Comparison of ENCODE assay signal across 19 cellular contexts in genomic region chr20:29119141-29119540, GRCh38.
A peak's percentile ranks its signal among the peaks of the same experiment; 100 is the strongest.
DNase-seq lines count a peak whose midpoint lies in the region; ATAC-seq and TF ChIP-seq lines count a peak whose summit lies in the region.
"Had no signal": no experiment of that assay in that cellular context is flagged by ENCODE, and none has a peak within 500 bp of the region (broad histone marks: within the 10 kb centered on the region; RNA-seq: fewer than 3 reads in every experiment).

No MANE protein-coding gene starts in this region.

- 62 to 69% methylated on average over 7 of the region's 7 CpGs for WGBS in lung, 2 donors

- intact Hi-C loops in upper lobe of right lung (cut with DNase I), result loop anchor here (10.0 kb wide), 1 partner anchor 756 kb away; no protein-coding TSS in a partner anchor

- peaks cover 88% of the 10 kb centered on the region for H3K9me3 ChIP-seq in HUES48 (ENCODE audit: control insufficient read depth, insufficient read depth, low read length)
- peaks cover 3 to 13% of the 10 kb centered on the region in 2 donors for H3K9me3 ChIP-seq in lung (ENCODE audit: control insufficient read depth in 2 of 2, insufficient read depth in 1 of 2, low read length in 1 of 2)
- H3K9me3 ChIP-seq in upper lobe of right lung, result no peaks in the 10 kb centered on the region
- H3K9me3 ChIP-seq: BE2C had no signal

- peak; percentile 19 for ATAC-seq in lung (ENCODE audit: insufficient read depth, low FRiP score)
- peak; percentile 58 for ATAC-seq in upper lobe of right lung
- ATAC-seq: GM12878 had no signal

- H3K4me1 Mint-ChIP-seq in chondrocyte (ENCODE audit: low read depth), result no peaks in the 10 kb centered on the region
- H3K4me1 Mint-ChIP-seq: CD4-positive, CD25-positive, alpha-beta regulatory T cell; CD8-positive, alpha-beta memory T cell; H9 had no signal

- peaks cover 70% of the 10 kb centered on the region for H3K9me3 Mint-ChIP-seq in chondrocyte (ENCODE audit: low read depth)

- H3K36me3 ChIP-seq in HUES48 (ENCODE audit: control insufficient read depth, insufficient read depth, low read length) (no peaks in the 10 kb centered on the region), lung (ENCODE audit: control insufficient read depth in 2 of 2, insufficient read depth in 2 of 2, low read length in 2 of 2) (no peaks in the 10 kb centered on the region), upper lobe of right lung (no peaks in the 10 kb centered on the region)
- H3K36me3 ChIP-seq: BE2C had no signal

- no peak overlapping the region for H3K4me3 Mint-ChIP-seq in chondrocyte (ENCODE audit: unreplicated experiment)
- H3K4me3 Mint-ChIP-seq: CD4-positive, CD25-positive, alpha-beta regulatory T cell; CD8-positive, alpha-beta memory T cell; H9 had no signal

- H3K4me1 ChIP-seq in HUES48 (ENCODE audit: control insufficient read depth, insufficient read depth, low read length) (no peaks in the 10 kb centered on the region), lung (ENCODE audit: control insufficient read depth in 2 of 2, insufficient read depth in 2 of 2, low read length in 2 of 2) (no peaks in the 10 kb centered on the region), upper lobe of right lung (no peaks in the 10 kb centered on the region)
- H3K4me1 ChIP-seq: BE2C had no signal

- H3K4me3 ChIP-seq in HUES48 (ENCODE audit: low read depth, low read length) (0 out of 2 replicates have a peak overlapping the region, but pooled peaks have one; percentile 31), lung (no peak overlapping the region), upper lobe of right lung (no peak overlapping the region)
- H3K4me3 ChIP-seq: GM12878 had no signal

- H3K9ac ChIP-seq in HUES48 (ENCODE audit: low read depth, low read length), result no peak overlapping the region

- H3K27me3 ChIP-seq in HUES48 (ENCODE audit: control insufficient read depth, insufficient read depth, low read length) (no peaks in the 10 kb centered on the region), lung (ENCODE audit: control insufficient read depth, insufficient read depth) (no peaks in the 10 kb centered on the region), upper lobe of right lung (no peaks in the 10 kb centered on the region)
- H3K27me3 ChIP-seq: BE2C had no signal

- DNase-seq in chondrocyte (ENCODE audit: low spot score) (peak; percentile 94), lung (ENCODE audit: low spot score) (no peak), upper lobe of right lung (no peak), NCI-H345 treated with DMSO at 0.1 percent for 48 hours (lab: John Stamatoyannopoulos, UW; ENCODE audit: unreplicated experiment) (no peak), A172 (ENCODE audit: low spot score) (no peak)
- no peak for DNase-seq in stimulated activated CD4-positive, alpha-beta T cell treated with anti-CD3 and anti-CD28 coated beads, Interleukin-2, amount 100 ng/mL, for 24 hours
- DNase-seq: ACHN; BE2C; C1 segment of cervical spinal cord; CD4-positive, CD25-positive, alpha-beta regulatory T cell; CD8-positive, alpha-beta memory T cell; COR-L47; DMS 273 treated with DMSO at 0.1 percent for 48 hours; DMS53; DND-41; EL; H9 had no signal

- H3K36me3 Mint-ChIP-seq in chondrocyte (ENCODE audit: low read depth), result no peaks in the 10 kb centered on the region
- H3K36me3 Mint-ChIP-seq: CD4-positive, CD25-positive, alpha-beta regulatory T cell had no signal

- no peaks in the 10 kb centered on the region for H3K27me3 Mint-ChIP-seq in chondrocyte (ENCODE audit: low read depth)
- H3K27me3 Mint-ChIP-seq: CD4-positive, CD25-positive, alpha-beta regulatory T cell; CD8-positive, alpha-beta memory T cell had no signal

- no peak overlapping the region for H3K27ac ChIP-seq in HUES48 (ENCODE audit: low read depth, low read length)
- no peak overlapping the region for H3K27ac ChIP-seq in lung (ENCODE audit: low read depth in 1 of 2, low read length in 1 of 2)
- no peak overlapping the region for H3K27ac ChIP-seq in upper lobe of right lung

- TF ChIP-seq CTCF in chondrocyte (IDR thresholded peaks at IDR 0.05), result no peak
- TF ChIP-seq CTCF in lung (IDR thresholded peaks at IDR 0.05; ENCODE audit: control extremely low read depth, extremely low read depth), result no peak
- no peak for TF ChIP-seq CTCF in upper lobe of right lung (IDR thresholded peaks at IDR 0.05)

- H3K27ac Mint-ChIP-seq in chondrocyte (ENCODE audit: unreplicated experiment), result no peak overlapping the region
- H3K27ac Mint-ChIP-seq: CD4-positive, CD25-positive, alpha-beta regulatory T cell; CD8-positive, alpha-beta memory T cell; H9 had no signal
